7 cellular contexts compared by ENCODE assay signal in genomic region chr7:135170998-135171481, GRCh38. TPM values are rescaled to one million over a fixed set of nuclear protein-coding genes. Genes with fewer than 3 reads are reported as not detected.
DNase-seq lines count a peak whose midpoint lies in the region; ATAC-seq and TF ChIP-seq lines count a peak whose summit lies in the region.
"Not testable (repeated sequence)": the region's sequence is repeated elsewhere in the genome, so short reads cannot be mapped to it uniquely, and the experiment has no call there.

No MANE protein-coding gene starts in this region.

- peak overlapping the region; percentile 84; the same call in 1 of the 2 replicates for H3K9ac ChIP-seq in iPS-20b (ENCODE audit: low read depth, low read length)

- POLR2A ChIA-PET in HEK293T (lab: Yijun Ruan, JAX), result interaction anchor here (0.7 to 2.6 kb wide), 16 partner anchors 8 to 540 kb away, joined by 3 to 12 read pairs (median 4); partner anchors contain the start of genes AGBL3 and WDR91

- not testable (repeated sequence) for H3K27me3 Mint-ChIP-seq in chondrocyte (ENCODE audit: low read depth); progenitor cell of endocrine pancreas

- peak overlapping the region; percentile 91 for H3K4me3 Mint-ChIP-seq in chondrocyte (ENCODE audit: unreplicated experiment)
- peak overlapping the region; percentile 87 for H3K4me3 Mint-ChIP-seq in progenitor cell of endocrine pancreas (ENCODE audit: low read depth)

- not testable (repeated sequence) for H3K27me3 ChIP-seq in iPS-20b (ENCODE audit: insufficient read depth, low read length)

- H3K9me3 Mint-ChIP-seq in chondrocyte (ENCODE audit: low read depth); progenitor cell of endocrine pancreas (ENCODE audit: low read depth): not testable (repeated sequence)

- not testable (repeated sequence) for H3K4me1 ChIP-seq in iPS-20b (ENCODE audit: insufficient read depth, low read length)

- DNase-seq in HEK293T (ENCODE audit: extremely low spot score); chondrocyte (ENCODE audit: low spot score); progenitor cell of endocrine pancreas (ENCODE audit: low spot score, unreplicated experiment): not testable (repeated sequence)

- H3K36me3 Mint-ChIP-seq in chondrocyte (ENCODE audit: low read depth); progenitor cell of endocrine pancreas (ENCODE audit: insufficient read depth): not testable (repeated sequence)

- not testable (repeated sequence) for TF ChIP-seq CTCF in WI38 (IDR thresholded peaks at IDR 0.05; ENCODE audit: low read depth, low read length); progenitor cell of endocrine pancreas (IDR thresholded peaks at IDR 0.05; ENCODE audit: unreplicated experiment)
- peak; percentile 41 for TF ChIP-seq CTCF in chondrocyte (IDR thresholded peaks at IDR 0.05)

- CTCF ChIA-PET in HEK293T (lab: Yijun Ruan, JAX), result interaction anchor here (0.7 to 1.3 kb wide), 3 partner anchors 10 to 185 kb away, joined by 3 to 5 read pairs (median 3); partner anchors contain the start of gene AGBL3

- not testable (repeated sequence) for H3K9me3 ChIP-seq in iPS-20b (ENCODE audit: insufficient read depth, low read depth, low read length)

- peaks cover 41% of the 10 kb centered on the region for H3K4me1 Mint-ChIP-seq in chondrocyte (ENCODE audit: low read depth)
- H3K4me1 Mint-ChIP-seq in progenitor cell of endocrine pancreas (ENCODE audit: low read depth), result peaks cover 25% of the 10 kb centered on the region

- ATAC-seq in GM18861 (IDR thresholded peaks at IDR 0.05; ENCODE audit: unreplicated experiment) (peak; percentile 28), HG03520 (IDR thresholded peaks at IDR 0.05; ENCODE audit: unreplicated experiment) (peak; percentile 21)

- H3K27ac ChIP-seq in iPS-20b (ENCODE audit: low read length), result not testable (repeated sequence)

- H3K4me3 ChIP-seq in WI38 (ENCODE audit: low read depth, low read length), result peak overlapping the region; percentile 84
- peak overlapping the region; percentile 88; the same call in 1 of the 2 replicates for H3K4me3 ChIP-seq in iPS-20b (ENCODE audit: low read length)

- peak overlapping the region; percentile 97 for H3K27ac Mint-ChIP-seq in chondrocyte (ENCODE audit: unreplicated experiment)
- peak overlapping the region; percentile 95 for H3K27ac Mint-ChIP-seq in progenitor cell of endocrine pancreas

- H3K36me3 ChIP-seq in iPS-20b (ENCODE audit: insufficient read depth, low read depth, low read length), result peaks cover 28% of the 10 kb centered on the region

TF ChIP-seq in HEK293T, 16 proteins besides CTCF, POLR2A, EP300 and RAD21:
- peak; percentile 84 for TF ChIP-seq L3MBTL2 (conservative IDR thresholded peaks at IDR 0.05)

RNA-seq across cellular contexts. Expression of gene CYREN, which starts 0.5 kb away (rescaled TPM):
- total RNA-seq in chondrocyte (26.4 to 33.7 TPM (median 30.2 TPM) in 3 replicates), progenitor cell of endocrine pancreas (73.8 and 76.1 TPM in 2 replicates)

RNA-seq across cellular contexts. Expression of gene TMEM140, which starts 23.2 kb away (rescaled TPM):
- total RNA-seq in chondrocyte (not detected in 3 replicates), progenitor cell of endocrine pancreas (0.14 TPM in 1 of 2 replicates, not detected in the other)

RNA-seq across cellular contexts. Expression of gene WDR91, which starts 40.3 kb away (rescaled TPM):
- 9.5 to 16.1 TPM (median 10.6 TPM) in 3 replicates for total RNA-seq in chondrocyte
- 15.7 and 23.1 TPM in 2 replicates for total RNA-seq in progenitor cell of endocrine pancreas
